8 cellular contexts compared by ENCODE assay signal in the genomic region with DNA sequence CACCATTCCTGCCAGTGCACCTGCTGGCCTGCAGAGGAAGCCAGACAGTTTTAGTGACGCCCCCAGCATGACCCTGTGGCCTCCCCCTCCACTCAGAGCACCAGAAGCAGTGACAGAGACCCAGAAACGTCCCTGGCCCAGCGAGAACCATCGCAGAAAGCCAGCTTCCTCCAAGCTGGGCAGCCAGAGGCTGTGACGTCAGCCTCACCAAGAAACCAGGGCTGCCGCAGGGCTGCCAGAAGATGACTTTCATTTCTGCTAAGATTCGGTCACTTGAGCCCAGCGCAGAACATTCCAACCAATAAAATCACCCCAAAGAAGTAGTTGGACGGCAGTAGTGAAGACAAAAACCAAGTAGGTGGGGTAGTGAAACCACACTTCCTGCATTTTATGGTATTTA. TPM values are rescaled to one million over a fixed set of nuclear protein-coding genes. Genes with fewer than 3 reads are reported as not detected.
DNase-seq lines count a peak whose midpoint lies in the region; ATAC-seq and TF ChIP-seq lines count a peak whose summit lies in the region.

No MANE protein-coding gene starts in this region.

- ATAC-seq in HG03521 (IDR thresholded peaks at IDR 0.05; ENCODE audit: unreplicated experiment) = peak; percentile 49
- peak; percentile 25 to 59 (median 44) for ATAC-seq in psoas muscle
- ATAC-seq in HG03354 (IDR thresholded peaks at IDR 0.05; ENCODE audit: poor library complexity, severe bottlenecking, unreplicated experiment) = no peak
- no peak for ATAC-seq in GM19395 (IDR thresholded peaks at IDR 0.05; ENCODE audit: unreplicated experiment)

- intact Hi-C loops in psoas muscle (cut with DNase I) (loop anchor here in 1 of 2 donors (2.0 kb wide), 1 partner anchor 114 kb away; no protein-coding TSS in a partner anchor), Calu3 (cut with micrococcal nuclease; ENCODE audit: unreplicated experiment) (no loop called here)

- peaks cover 70% of the 10 kb centered on the region for H3K27me3 Mint-ChIP-seq in Calu3 (ENCODE audit: unreplicated experiment)

- no peak overlapping the region for H3K27ac ChIP-seq in psoas muscle

- H3K27me3 ChIP-seq in GM06990 (replicated peaks; ENCODE audit: control insufficient read depth, insufficient read depth, low read length) (no peaks in the 10 kb centered on the region; the same call in 1 of the 2 replicates), adipocyte (replicated peaks; ENCODE audit: control insufficient read depth, insufficient read depth, low read length) (peaks cover 17% of the 10 kb centered on the region), psoas muscle (ENCODE audit: insufficient read depth in 3 of 3, low read length in 2 of 3) (no peaks in the 10 kb centered on the region)

- peak; percentile 46 for DNase-seq in GM06990 (ENCODE audit: extremely low read depth, insufficient read length)
- DNase-seq in adipocyte (ENCODE audit: low read depth) = peak; percentile 40
- DNase-seq in psoas muscle = peak; percentile 68 to 80
- no peak for DNase-seq in NCI-H1694 (lab: John Stamatoyannopoulos, UW)
- no peak for DNase-seq in Calu3

- peaks cover 20% of the 10 kb centered on the region for H3K4me1 Mint-ChIP-seq in Calu3 (ENCODE audit: low read depth, unreplicated experiment)

- WGBS in psoas muscle, 3 donors = 20 to 35% (median 23%) methylated on average over 9 of the region's 9 CpGs

- no peak overlapping the region for H3K9ac ChIP-seq in adipocyte (ENCODE audit: low read length)

- H3K4me3 ChIP-seq in GM06990 (replicated peaks; ENCODE audit: low read depth, low read length) (no peak overlapping the region), adipocyte (ENCODE audit: low read length) (no peak overlapping the region), psoas muscle (no peak overlapping the region)

- H3K36me3 Mint-ChIP-seq in Calu3 (ENCODE audit: insufficient read depth, unreplicated experiment) = peaks cover 5% of the 10 kb centered on the region

- peaks cover 3% of the 10 kb centered on the region for H3K9me3 Mint-ChIP-seq in Calu3 (ENCODE audit: low read depth, unreplicated experiment)

- CTCF ChIA-PET in Calu3 (lab: Charles Lee) = no interaction called here

- H3K9me3 ChIP-seq in adipocyte (ENCODE audit: control insufficient read depth, low read length) (no peaks in the 10 kb centered on the region), psoas muscle (no peaks in the 10 kb centered on the region)

- no peak overlapping the region for H3K27ac Mint-ChIP-seq in Calu3 (ENCODE audit: unreplicated experiment)

- TF ChIP-seq CTCF in GM06990 (IDR thresholded peaks at IDR 0.05; ENCODE audit: insufficient read depth, low read length, poor library complexity, severe bottlenecking) (no peak), psoas muscle (IDR thresholded peaks at IDR 0.05) (no peak), Calu3 (IDR thresholded peaks at IDR 0.05; ENCODE audit: unreplicated experiment) (no peak)

- BruUV-seq in Calu3 (replicated peaks; lab: Mats Ljungman, UMichigan) = no TSS peak

- H3K4me1 ChIP-seq in adipocyte (ENCODE audit: control insufficient read depth, insufficient read depth, low read length) (no peaks in the 10 kb centered on the region), psoas muscle (no peaks in the 10 kb centered on the region)

- H3K36me3 ChIP-seq in GM06990 (ENCODE audit: control insufficient read depth, insufficient read depth, low read length) (no peaks in the 10 kb centered on the region), adipocyte (ENCODE audit: control insufficient read depth, insufficient read depth, low read length, severe bottlenecking) (no peaks in the 10 kb centered on the region), psoas muscle (ENCODE audit: insufficient read depth in 1 of 2, low read depth in 1 of 2) (no peaks in the 10 kb centered on the region)

- no peak overlapping the region for H3K4me3 Mint-ChIP-seq in Calu3 (ENCODE audit: low read depth, unreplicated experiment)

RNA-seq across cellular contexts. Expression of a gene that starts 29.6 kb away (rescaled TPM):
- total RNA-seq in psoas muscle = 1,000 to 10,000 TPM; 1,418 to 1,919 (median 1,477) TPM
- 1,000 to 10,000 TPM; 2,325 to 2,939 (median 2,347) TPM for polyA plus RNA-seq in psoas muscle
- 1,117 and 1,222 TPM in 2 replicates for total RNA-seq in Calu3 (2022)

Comparison
In these comparisons a context has a peak if more than half of its experiments do, and no peak if none do; other contexts are left out.
1. DNase-seq: peak in GM06990 (single experiment), adipocyte (single experiment) and psoas muscle (2 of 2); none in NCI-H1694 (single experiment) and Calu3 (single experiment).
2. ATAC-seq: peak in HG03521 (single experiment) and psoas muscle (4 of 4); none in HG03354 (single experiment) and GM19395 (single experiment).